In genomic region chr22:38738475-38739070, GRCh38 we compare ENCODE assay signal across 1 cellular context.
A peak's percentile ranks its signal among the peaks of the same experiment; 100 is the strongest.
TF ChIP-seq lines count a peak whose summit lies in the region.

No MANE protein-coding gene starts in this region.

TF ChIP-seq in HepG2, 621 proteins besides CTCF, POLR2A, EP300 and RAD21:
- TF ChIP-seq ARID3A (IDR thresholded peaks at IDR 0.05; ENCODE audit: low read depth, low read length) (no peak), AGO2 (optimal IDR thresholded peaks at IDR 0.05; ENCODE audit: low read depth, low read length) (peak; percentile 42)
